ENCODE assay signal across 1 cellular context in the genomic region with DNA sequence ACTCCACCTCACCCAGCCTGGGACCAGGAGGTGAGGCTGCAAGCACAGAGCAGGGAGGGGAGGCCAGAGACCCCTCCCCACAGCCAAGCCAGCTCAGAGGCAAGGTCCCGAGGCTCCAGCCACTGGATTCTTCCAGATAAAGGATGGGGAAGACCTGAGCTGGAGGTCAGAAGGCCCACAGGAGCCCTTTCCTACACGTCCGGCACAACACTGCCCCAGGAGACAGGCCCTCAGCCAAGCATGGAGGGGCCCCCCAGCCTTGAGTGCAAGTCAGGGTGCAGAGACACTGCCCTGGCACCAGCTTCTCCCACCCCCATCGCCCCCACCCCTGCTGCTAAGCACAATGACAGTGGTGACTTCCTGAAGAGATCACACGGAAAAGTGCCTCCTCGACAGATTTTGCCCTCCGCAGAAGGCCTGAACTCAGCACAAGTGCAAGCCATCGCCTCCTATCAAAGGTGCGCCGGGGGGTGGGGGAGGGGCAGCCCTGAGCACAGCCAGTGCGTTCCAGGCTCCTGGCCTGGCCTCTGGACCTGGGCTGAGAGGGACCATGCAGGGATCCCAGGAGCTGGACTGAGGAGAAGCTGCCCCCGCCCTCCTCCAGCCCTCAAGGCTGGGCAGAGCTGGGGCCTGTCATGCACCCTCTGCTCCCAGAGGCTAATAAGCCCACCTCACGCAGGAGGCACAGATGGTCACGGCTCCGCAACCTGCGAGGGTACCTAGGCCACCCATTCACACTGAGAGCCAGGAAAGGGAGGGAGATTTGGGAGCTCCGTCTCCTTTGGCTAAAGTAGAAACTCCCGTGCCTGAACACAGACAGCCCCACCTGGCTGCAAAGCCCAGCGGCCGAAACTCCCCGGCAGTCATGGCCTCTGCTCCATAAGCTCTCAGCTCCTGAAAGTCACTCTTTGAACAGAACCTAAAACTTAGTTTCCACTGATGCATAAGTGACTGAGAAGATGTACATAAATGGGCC.
TF ChIP-seq lines count a peak whose summit lies in the region.

No MANE protein-coding gene starts in this region.

TF ChIP-seq in HepG2, 621 proteins besides CTCF, POLR2A, EP300 and RAD21 (continued from another document and continues in another):
- TF ChIP-seq, protein P1, sequence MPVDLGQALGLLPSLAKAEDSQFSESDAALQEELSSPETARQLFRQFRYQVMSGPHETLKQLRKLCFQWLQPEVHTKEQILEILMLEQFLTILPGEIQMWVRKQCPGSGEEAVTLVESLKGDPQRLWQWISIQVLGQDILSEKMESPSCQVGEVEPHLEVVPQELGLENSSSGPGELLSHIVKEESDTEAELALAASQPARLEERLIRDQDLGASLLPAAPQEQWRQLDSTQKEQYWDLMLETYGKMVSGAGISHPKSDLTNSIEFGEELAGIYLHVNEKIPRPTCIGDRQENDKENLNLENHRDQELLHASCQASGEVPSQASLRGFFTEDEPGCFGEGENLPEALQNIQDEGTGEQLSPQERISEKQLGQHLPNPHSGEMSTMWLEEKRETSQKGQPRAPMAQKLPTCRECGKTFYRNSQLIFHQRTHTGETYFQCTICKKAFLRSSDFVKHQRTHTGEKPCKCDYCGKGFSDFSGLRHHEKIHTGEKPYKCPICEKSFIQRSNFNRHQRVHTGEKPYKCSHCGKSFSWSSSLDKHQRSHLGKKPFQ (CRISPR knock-in tag; IDR thresholded peaks at IDR 0.05; ENCODE audit: insufficient replicate concordance): no peak
- TF ChIP-seq ZNF691 (CRISPR knock-in tag; IDR thresholded peaks at IDR 0.05; ENCODE audit: borderline replicate concordance, low read depth): peak; percentile 67; the same call in 1 of the 2 replicates
- TF ChIP-seq TFDP2 (CRISPR knock-in tag; IDR thresholded peaks at IDR 0.05): no peak
- TF ChIP-seq, protein P2, sequence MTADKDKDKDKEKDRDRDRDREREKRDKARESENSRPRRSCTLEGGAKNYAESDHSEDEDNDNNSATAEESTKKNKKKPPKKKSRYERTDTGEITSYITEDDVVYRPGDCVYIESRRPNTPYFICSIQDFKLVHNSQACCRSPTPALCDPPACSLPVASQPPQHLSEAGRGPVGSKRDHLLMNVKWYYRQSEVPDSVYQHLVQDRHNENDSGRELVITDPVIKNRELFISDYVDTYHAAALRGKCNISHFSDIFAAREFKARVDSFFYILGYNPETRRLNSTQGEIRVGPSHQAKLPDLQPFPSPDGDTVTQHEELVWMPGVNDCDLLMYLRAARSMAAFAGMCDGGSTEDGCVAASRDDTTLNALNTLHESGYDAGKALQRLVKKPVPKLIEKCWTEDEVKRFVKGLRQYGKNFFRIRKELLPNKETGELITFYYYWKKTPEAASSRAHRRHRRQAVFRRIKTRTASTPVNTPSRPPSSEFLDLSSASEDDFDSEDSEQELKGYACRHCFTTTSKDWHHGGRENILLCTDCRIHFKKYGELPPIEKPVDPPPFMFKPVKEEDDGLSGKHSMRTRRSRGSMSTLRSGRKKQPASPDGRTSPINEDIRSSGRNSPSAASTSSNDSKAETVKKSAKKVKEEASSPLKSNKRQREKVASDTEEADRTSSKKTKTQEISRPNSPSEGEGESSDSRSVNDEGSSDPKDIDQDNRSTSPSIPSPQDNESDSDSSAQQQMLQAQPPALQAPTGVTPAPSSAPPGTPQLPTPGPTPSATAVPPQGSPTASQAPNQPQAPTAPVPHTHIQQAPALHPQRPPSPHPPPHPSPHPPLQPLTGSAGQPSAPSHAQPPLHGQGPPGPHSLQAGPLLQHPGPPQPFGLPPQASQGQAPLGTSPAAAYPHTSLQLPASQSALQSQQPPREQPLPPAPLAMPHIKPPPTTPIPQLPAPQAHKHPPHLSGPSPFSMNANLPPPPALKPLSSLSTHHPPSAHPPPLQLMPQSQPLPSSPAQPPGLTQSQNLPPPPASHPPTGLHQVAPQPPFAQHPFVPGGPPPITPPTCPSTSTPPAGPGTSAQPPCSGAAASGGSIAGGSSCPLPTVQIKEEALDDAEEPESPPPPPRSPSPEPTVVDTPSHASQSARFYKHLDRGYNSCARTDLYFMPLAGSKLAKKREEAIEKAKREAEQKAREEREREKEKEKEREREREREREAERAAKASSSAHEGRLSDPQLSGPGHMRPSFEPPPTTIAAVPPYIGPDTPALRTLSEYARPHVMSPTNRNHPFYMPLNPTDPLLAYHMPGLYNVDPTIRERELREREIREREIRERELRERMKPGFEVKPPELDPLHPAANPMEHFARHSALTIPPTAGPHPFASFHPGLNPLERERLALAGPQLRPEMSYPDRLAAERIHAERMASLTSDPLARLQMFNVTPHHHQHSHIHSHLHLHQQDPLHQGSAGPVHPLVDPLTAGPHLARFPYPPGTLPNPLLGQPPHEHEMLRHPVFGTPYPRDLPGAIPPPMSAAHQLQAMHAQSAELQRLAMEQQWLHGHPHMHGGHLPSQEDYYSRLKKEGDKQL (CRISPR knock-in tag; IDR thresholded peaks at IDR 0.05; ENCODE audit: low read depth): no peak
- TF ChIP-seq ZSCAN30 (CRISPR knock-in tag; IDR thresholded peaks at IDR 0.05): no peak
- TF ChIP-seq PBX2 (CRISPR knock-in tag; IDR thresholded peaks at IDR 0.05): no peak
- TF ChIP-seq XRCC5 (optimal IDR thresholded peaks at IDR 0.05; ENCODE audit: low read length): peak; percentile 77
- TF ChIP-seq, protein P3, sequence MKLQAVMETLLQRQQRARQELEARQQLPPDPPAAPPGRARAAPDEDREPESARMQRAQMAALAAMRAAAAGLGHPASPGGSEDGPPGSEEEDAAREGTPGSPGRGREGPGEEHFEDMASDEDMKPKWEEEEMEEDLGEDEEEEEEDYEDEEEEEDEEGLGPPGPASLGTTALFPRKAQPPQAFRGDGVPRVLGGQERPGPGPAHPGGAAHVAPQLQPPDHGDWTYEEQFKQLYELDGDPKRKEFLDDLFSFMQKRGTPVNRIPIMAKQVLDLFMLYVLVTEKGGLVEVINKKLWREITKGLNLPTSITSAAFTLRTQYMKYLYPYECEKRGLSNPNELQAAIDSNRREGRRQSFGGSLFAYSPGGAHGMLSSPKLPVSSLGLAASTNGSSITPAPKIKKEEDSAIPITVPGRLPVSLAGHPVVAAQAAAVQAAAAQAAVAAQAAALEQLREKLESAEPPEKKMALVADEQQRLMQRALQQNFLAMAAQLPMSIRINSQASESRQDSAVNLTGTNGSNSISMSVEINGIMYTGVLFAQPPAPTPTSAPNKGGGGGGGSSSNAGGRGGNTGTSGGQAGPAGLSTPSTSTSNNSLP (IDR thresholded peaks at IDR 0.05; ENCODE audit: low read depth, low read length): no peak
- no peak for TF ChIP-seq ZNF598 (CRISPR knock-in tag; IDR thresholded peaks at IDR 0.05; ENCODE audit: borderline replicate concordance)
- TF ChIP-seq, protein P4, sequence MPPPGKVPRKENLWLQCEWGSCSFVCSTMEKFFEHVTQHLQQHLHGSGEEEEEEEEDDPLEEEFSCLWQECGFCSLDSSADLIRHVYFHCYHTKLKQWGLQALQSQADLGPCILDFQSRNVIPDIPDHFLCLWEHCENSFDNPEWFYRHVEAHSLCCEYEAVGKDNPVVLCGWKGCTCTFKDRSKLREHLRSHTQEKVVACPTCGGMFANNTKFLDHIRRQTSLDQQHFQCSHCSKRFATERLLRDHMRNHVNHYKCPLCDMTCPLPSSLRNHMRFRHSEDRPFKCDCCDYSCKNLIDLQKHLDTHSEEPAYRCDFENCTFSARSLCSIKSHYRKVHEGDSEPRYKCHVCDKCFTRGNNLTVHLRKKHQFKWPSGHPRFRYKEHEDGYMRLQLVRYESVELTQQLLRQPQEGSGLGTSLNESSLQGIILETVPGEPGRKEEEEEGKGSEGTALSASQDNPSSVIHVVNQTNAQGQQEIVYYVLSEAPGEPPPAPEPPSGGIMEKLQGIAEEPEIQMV (CRISPR knock-in tag; IDR thresholded peaks at IDR 0.05; ENCODE audit: low read depth): 0 out of 2 replicates have a peak, but pooled peaks have one; percentile 31
- TF ChIP-seq ZMAT5 (CRISPR knock-in tag; IDR thresholded peaks at IDR 0.05; ENCODE audit: borderline replicate concordance, low read depth): no peak
- TF ChIP-seq, protein P5, sequence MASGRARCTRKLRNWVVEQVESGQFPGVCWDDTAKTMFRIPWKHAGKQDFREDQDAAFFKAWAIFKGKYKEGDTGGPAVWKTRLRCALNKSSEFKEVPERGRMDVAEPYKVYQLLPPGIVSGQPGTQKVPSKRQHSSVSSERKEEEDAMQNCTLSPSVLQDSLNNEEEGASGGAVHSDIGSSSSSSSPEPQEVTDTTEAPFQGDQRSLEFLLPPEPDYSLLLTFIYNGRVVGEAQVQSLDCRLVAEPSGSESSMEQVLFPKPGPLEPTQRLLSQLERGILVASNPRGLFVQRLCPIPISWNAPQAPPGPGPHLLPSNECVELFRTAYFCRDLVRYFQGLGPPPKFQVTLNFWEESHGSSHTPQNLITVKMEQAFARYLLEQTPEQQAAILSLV (CRISPR knock-in tag; IDR thresholded peaks at IDR 0.05; ENCODE audit: borderline replicate concordance): no peak
- TF ChIP-seq SSRP1 (CRISPR knock-in tag; IDR thresholded peaks at IDR 0.05): no peak
- TF ChIP-seq TOPORS (CRISPR knock-in tag; IDR thresholded peaks at IDR 0.05): no peak
- TF ChIP-seq ZNF792 (CRISPR knock-in tag; IDR thresholded peaks at IDR 0.05): no peak
- no peak for TF ChIP-seq HES4 (CRISPR knock-in tag; IDR thresholded peaks at IDR 0.05; ENCODE audit: borderline replicate concordance)
- TF ChIP-seq ISX (CRISPR knock-in tag; conservative IDR thresholded peaks at IDR 0.05): no peak
- TF ChIP-seq ZNF780A (CRISPR knock-in tag; IDR thresholded peaks at IDR 0.05): no peak
- TF ChIP-seq ZNF430 (CRISPR knock-in tag; IDR thresholded peaks at IDR 0.05): no peak
- no peak for TF ChIP-seq ZNF17 (CRISPR knock-in tag; IDR thresholded peaks at IDR 0.05)
- no peak for TF ChIP-seq MAF1 (CRISPR knock-in tag; IDR thresholded peaks at IDR 0.05; ENCODE audit: borderline replicate concordance)
- TF ChIP-seq NRL (CRISPR knock-in tag; IDR thresholded peaks at IDR 0.05; ENCODE audit: borderline replicate concordance): no peak
- TF ChIP-seq ERF (CRISPR knock-in tag; IDR thresholded peaks at IDR 0.05): no peak
- TF ChIP-seq ZKSCAN1 (IDR thresholded peaks at IDR 0.05; ENCODE audit: low read length): no peak
